1 cellular context compared by ENCODE assay signal in genomic region chr1:247212914-247213617, GRCh38.
A peak's percentile ranks its signal among the peaks of the same experiment; 100 is the strongest.
TF ChIP-seq lines count a peak whose summit lies in the region.

No MANE protein-coding gene starts in this region.

TF ChIP-seq in K562, 482 proteins besides CTCF, POLR2A, EP300 and RAD21 (continued from another document and continues in another):
- TF ChIP-seq PRMT5 (CRISPR knock-in tag; IDR thresholded peaks at IDR 0.05) (no peak), MEF2A (IDR thresholded peaks at IDR 0.05; ENCODE audit: control insufficient read depth, low read depth, low read length) (no peak), MYNN (IDR thresholded peaks at IDR 0.05) (peak; percentile 68; the same call in 1 of the 2 replicates), MYNN (CRISPR knock-in tag; IDR thresholded peaks at IDR 0.05) (no peak), TARDBP (IDR thresholded peaks at IDR 0.05) (no peak), GMEB1 (CRISPR knock-in tag; IDR thresholded peaks at IDR 0.05) (no peak), FOXA3 (CRISPR knock-in tag; conservative IDR thresholded peaks at IDR 0.05 in 1 of 2, IDR thresholded peaks at IDR 0.05 in 1 of 2) (no peak), ZNF212 (CRISPR knock-in tag; IDR thresholded peaks at IDR 0.05) (no peak), ZFP30 (CRISPR knock-in tag; IDR thresholded peaks at IDR 0.05; ENCODE audit: borderline replicate concordance) (no peak), ID3 (CRISPR knock-in tag; IDR thresholded peaks at IDR 0.05) (no peak), ID3 (tag; IDR thresholded peaks at IDR 0.05) (no peak), ZNF318 (IDR thresholded peaks at IDR 0.05; ENCODE audit: borderline replicate concordance in 1 of 2, low read depth in 1 of 2) (no peak), ZNF507 (tag; conservative IDR thresholded peaks at IDR 0.05) (no peak), ZBTB2 (IDR thresholded peaks at IDR 0.05) (no peak), FOSL1 (tag; conservative IDR thresholded peaks at IDR 0.05) (peak; percentile 76), NFATC3 (IDR thresholded peaks at IDR 0.05) (no peak), NRF1 (conservative IDR thresholded peaks at IDR 0.05 in 1 of 2, IDR thresholded peaks at IDR 0.05 in 1 of 2) (no peak), PURB (CRISPR knock-in tag; IDR thresholded peaks at IDR 0.05; ENCODE audit: low read depth) (no peak), HMG20A (CRISPR knock-in tag; conservative IDR thresholded peaks at IDR 0.05) (no peak), ZFX (CRISPR knock-in tag; IDR thresholded peaks at IDR 0.05) (no peak), ZNF717 (CRISPR knock-in tag; IDR thresholded peaks at IDR 0.05) (no peak), NFE2 (IDR thresholded peaks at IDR 0.05; ENCODE audit: low read depth) (no peak), MLLT1 (IDR thresholded peaks at IDR 0.05) (no peak), THAP7 (CRISPR knock-in tag; IDR thresholded peaks at IDR 0.05) (0 out of 2 replicates have a peak, but pooled peaks have one; percentile 43), ZNF133 (CRISPR knock-in tag; IDR thresholded peaks at IDR 0.05) (no peak), DLX4 (CRISPR knock-in tag; IDR thresholded peaks at IDR 0.05) (no peak), CBX8 (IDR thresholded peaks at IDR 0.05; ENCODE audit: borderline replicate concordance, extremely low read depth, low read depth, low read length, poor library complexity, severe bottlenecking) (no peak), MEF2D (tag; conservative IDR thresholded peaks at IDR 0.05; ENCODE audit: low read depth) (no peak), JUNB (CRISPR knock-in tag; conservative IDR thresholded peaks at IDR 0.05) (0 out of 2 replicates have a peak, but pooled peaks have one; percentile 37), JUN (IDR thresholded peaks at IDR 0.05; ENCODE audit: borderline replicate concordance, low read depth, low read length) (no peak), JUN (CRISPR knock-in tag; IDR thresholded peaks at IDR 0.05; ENCODE audit: borderline replicate concordance) (no peak), CAMTA2 (CRISPR knock-in tag; conservative IDR thresholded peaks at IDR 0.05) (no peak), SMARCE1 (IDR thresholded peaks at IDR 0.05) (peak; percentile 49; the same call in 1 of the 2 replicates), PCBP2 (IDR thresholded peaks at IDR 0.05; ENCODE audit: low read depth, low read length, poor library complexity, severe bottlenecking) (no peak), FIP1L1 (IDR thresholded peaks at IDR 0.05; ENCODE audit: low read depth, low read length, poor library complexity, severe bottlenecking) (no peak), IRF9 (tag; IDR thresholded peaks at IDR 0.05) (no peak), ETS2 (tag; IDR thresholded peaks at IDR 0.05; ENCODE audit: borderline replicate concordance, poor library complexity, severe bottlenecking) (no peak), MLX (CRISPR knock-in tag; conservative IDR thresholded peaks at IDR 0.05) (no peak), ZNF12 (CRISPR knock-in tag; IDR thresholded peaks at IDR 0.05) (no peak), DMBX1 (CRISPR knock-in tag; IDR thresholded peaks at IDR 0.05; ENCODE audit: borderline replicate concordance) (no peak), XRCC4 (IDR thresholded peaks at IDR 0.05; ENCODE audit: extremely low read depth, insufficient read depth, insufficient read length) (no peak), SMARCC2 (IDR thresholded peaks at IDR 0.05; ENCODE audit: low read depth) (no peak), PHTF2 (CRISPR knock-in tag; IDR thresholded peaks at IDR 0.05) (no peak), ARID1B (IDR thresholded peaks at IDR 0.05) (peak; percentile 57), SNAPC5 (CRISPR knock-in tag; IDR thresholded peaks at IDR 0.05) (no peak), SMARCB1 (IDR thresholded peaks at IDR 0.05; ENCODE audit: insufficient read length, low read depth) (no peak), POLR3G (IDR thresholded peaks at IDR 0.05; ENCODE audit: extremely low read depth, insufficient read length, insufficient replicate concordance) (no peak), SOX6 (IDR thresholded peaks at IDR 0.05) (peak; percentile 60; the same call in 1 of the 2 replicates), MNT (conservative IDR thresholded peaks at IDR 0.05) (no peak), ZNF354B (CRISPR knock-in tag; IDR thresholded peaks at IDR 0.05) (no peak), MECOM (CRISPR knock-in tag; IDR thresholded peaks at IDR 0.05) (no peak)
